ENCODE assay signal across 1 cellular context in genomic region chr16:25501530-25502255, GRCh38.
A peak's percentile ranks its signal among the peaks of the same experiment; 100 is the strongest.
TF ChIP-seq lines count a peak whose summit lies in the region.

No MANE protein-coding gene starts in this region.

TF ChIP-seq in SK-N-SH, 30 proteins besides CTCF, POLR2A, EP300 and RAD21 (continued from another document):
- TF ChIP-seq REST (IDR thresholded peaks at IDR 0.05; ENCODE audit: low read depth, low read length): peak; percentile 90
